In the genomic region with DNA sequence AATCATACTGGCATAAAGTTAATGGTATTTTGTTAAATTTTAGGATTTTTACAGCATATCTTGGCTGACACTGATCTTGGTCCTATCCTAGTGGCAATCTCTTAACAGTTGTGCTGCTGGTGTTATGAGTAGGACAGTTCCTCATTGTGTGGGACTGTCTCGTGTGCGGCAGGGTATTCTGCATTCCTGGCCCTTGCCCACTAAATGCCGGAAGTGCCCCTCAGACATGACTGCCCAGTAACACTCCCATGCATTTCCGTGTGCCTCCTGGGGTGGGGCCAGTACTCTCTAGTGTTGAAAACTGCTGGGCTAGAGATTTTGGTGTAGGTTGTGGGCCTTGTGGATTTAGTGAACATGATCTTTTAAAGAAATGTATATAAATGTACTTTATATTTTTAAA, we compare ENCODE assay signal across 9 cellular contexts.
DNase-seq lines count a peak whose midpoint lies in the region; ATAC-seq and TF ChIP-seq lines count a peak whose summit lies in the region.
"Had no signal": no experiment of that assay in that cellular context is flagged by ENCODE, and none has a peak within 500 bp of the region (broad histone marks: within the 10 kb centered on the region; RNA-seq: fewer than 3 reads in every experiment).

No MANE protein-coding gene starts in this region.

- H3F3A ChIP-seq in GM23248 (ENCODE audit: insufficient read depth) = 0 out of 2 replicates have a peak, but pooled peaks cover 11% of the 10 kb centered on the region

- TF ChIP-seq POLR2A in adrenal gland (IDR thresholded peaks at IDR 0.05) = no peak
- TF ChIP-seq POLR2A in stomach (IDR thresholded peaks at IDR 0.05) = no peak

- H2AFZ ChIP-seq in GM23248 = peak overlapping the region; percentile 70

- peak overlapping the region; percentile 44 for H3K4me2 ChIP-seq in GM23248 (ENCODE audit: unreplicated experiment)

- H3K9me3 ChIP-seq in GM23248 (ENCODE audit: low read depth) (no peaks in the 10 kb centered on the region), adrenal gland (replicated peaks in 1 of 3) (no peaks in the 10 kb centered on the region), right cardiac atrium (ENCODE audit: control insufficient read depth, low read length) (no peaks in the 10 kb centered on the region), stomach (no peaks in the 10 kb centered on the region)

- in situ Hi-C loops in GM23248 (cut with MboI) = loop anchor here (5.0 to 25.0 kb wide), 2 partner anchors 153 to 373 kb away; partner anchors contain the start of gene DMRT3

- H3K9me2 ChIP-seq in GM23248 (ENCODE audit: insufficient read depth) = no peaks in the 10 kb centered on the region

- peak; percentile 53 to 74 for ATAC-seq in right cardiac atrium
- no peak for ATAC-seq in HG03139 (IDR thresholded peaks at IDR 0.05; ENCODE audit: unreplicated experiment)
- ATAC-seq in GM18861 (IDR thresholded peaks at IDR 0.05; ENCODE audit: unreplicated experiment) = no peak

- H3K4me3 ChIP-seq in GM23248 (no peak overlapping the region), adrenal gland (no peak overlapping the region), right cardiac atrium (ENCODE audit: low read length) (no peak overlapping the region), stomach (no peak overlapping the region)

- H3K9me3 Mint-ChIP-seq in endothelial cell (ENCODE audit: unreplicated experiment) = no peaks in the 10 kb centered on the region

- TF ChIP-seq CTCF in adrenal gland (IDR thresholded peaks at IDR 0.05) (no peak), stomach (IDR thresholded peaks at IDR 0.05) (no peak), endothelial cell (IDR thresholded peaks at IDR 0.05; ENCODE audit: unreplicated experiment) (no peak)

- no peak overlapping the region for H3K27ac ChIP-seq in GM23248
- H3K27ac ChIP-seq in adrenal gland = no peak overlapping the region
- H3K27ac ChIP-seq in right cardiac atrium (ENCODE audit: low read length) = peak overlapping the region; percentile 53
- peak overlapping the region; percentile 34 to 66 (median 63) for H3K27ac ChIP-seq in stomach

- intact Hi-C loops in adrenal gland (cut with DNase I) = loop anchor here (5.0 to 10.0 kb wide), 3 partner anchors 143 to 390 kb away; no protein-coding TSS in a partner anchor
- intact Hi-C loops in right cardiac atrium (cut with DNase I) = loop anchor here (5.0 kb wide), 2 partner anchors 143 to 148 kb away; no protein-coding TSS in a partner anchor
- intact Hi-C loops in stomach (cut with DNase I; ENCODE audit: low total_unique reads) = no loop called here

- peak overlapping the region; percentile 9; the same call in 1 of the 2 replicates for H3K9ac ChIP-seq in GM23248

- no peaks in the 10 kb centered on the region; the same call in 1 of the 2 replicates for H3K27me3 ChIP-seq in GM23248 (replicated peaks; ENCODE audit: insufficient read depth)
- H3K27me3 ChIP-seq in adrenal gland = no peaks in the 10 kb centered on the region
- no peaks in the 10 kb centered on the region for H3K27me3 ChIP-seq in right cardiac atrium (ENCODE audit: control insufficient read depth, insufficient read depth)
- H3K27me3 ChIP-seq in stomach = no peaks in the 10 kb centered on the region

- no peak for TF ChIP-seq EP300 in stomach (IDR thresholded peaks at IDR 0.05)

- H3K27me3 Mint-ChIP-seq in endothelial cell (ENCODE audit: unreplicated experiment) = no peaks in the 10 kb centered on the region

- H4K20me1 ChIP-seq in GM23248 (ENCODE audit: insufficient read depth) = no peaks in the 10 kb centered on the region

- no peak overlapping the region for H3K27ac Mint-ChIP-seq in endothelial cell (ENCODE audit: unreplicated experiment)

- no peaks in the 10 kb centered on the region for H3K36me3 Mint-ChIP-seq in endothelial cell (ENCODE audit: low read depth, unreplicated experiment)

- H3K4me3 Mint-ChIP-seq in endothelial cell (ENCODE audit: unreplicated experiment) = no peak overlapping the region

- 16 to 23% methylated on average over 4 of the region's 4 CpGs for WGBS in GM23248 (ENCODE audit: low coverage in 1 of 2, low lambda C conversion rate in 2 of 2, missing lambda C conversion rate in 2 of 2), 2 experiments
- WGBS in adrenal gland, 4 donors = 40 to 57% (median 47%) methylated on average over 4 of the region's 4 CpGs
- WGBS in right cardiac atrium = 26% methylated on average over 4 of the region's 4 CpGs
- WGBS in stomach, 5 donors = 25 to 54% (median 49%) methylated on average over 4 of the region's 4 CpGs

- H3K79me2 ChIP-seq in GM23248 (ENCODE audit: insufficient read depth) = no peaks in the 10 kb centered on the region

- DNase-seq in GM23248 = peak; percentile 17
- peak in 6 of 7 donors; percentile 16 to 58 (median 32) for DNase-seq in adrenal gland
- peak in 1 of 3 donors; percentile 68 for DNase-seq in right cardiac atrium
- DNase-seq in stomach = no peak
- no peak for DNase-seq in H4 (ENCODE audit: low spot score)
- no peak for DNase-seq in endothelial cell (ENCODE audit: low spot score)
- DNase-seq: DMS79 had no signal

- no peaks in the 10 kb centered on the region for H3K36me3 ChIP-seq in GM23248 (ENCODE audit: low read depth)
- H3K36me3 ChIP-seq in adrenal gland (replicated peaks in 1 of 2) = no peaks in the 10 kb centered on the region
- no peaks in the 10 kb centered on the region for H3K36me3 ChIP-seq in stomach

- H3K4me1 ChIP-seq in GM23248 (ENCODE audit: insufficient read depth) = peaks cover 5% of the 10 kb centered on the region
- peaks cover 4 to 6% of the 10 kb centered on the region in 2 donors for H3K4me1 ChIP-seq in adrenal gland (replicated peaks in 1 of 2)
- no peaks in the 10 kb centered on the region for H3K4me1 ChIP-seq in right cardiac atrium (ENCODE audit: control insufficient read depth, insufficient read depth, low read length)
- peaks cover 0 to 27% (median 13%) of the 10 kb centered on the region in 4 donors for H3K4me1 ChIP-seq in stomach

- H3K4me1 Mint-ChIP-seq in endothelial cell (ENCODE audit: unreplicated experiment) = peaks cover 14% of the 10 kb centered on the region

Comparison
In these comparisons a context has a peak if more than half of its experiments do, and no peak if none do; other contexts are left out.
1. DNase-seq: peak in GM23248 (single experiment) and adrenal gland (6 of 7); none in stomach (single experiment), H4 (single experiment) and endothelial cell (single experiment).
2. H3K27ac ChIP-seq: peak in right cardiac atrium (single experiment) and stomach (5 of 5); none in GM23248 (single experiment) and adrenal gland (0 of 5).
3. ATAC-seq: peak in right cardiac atrium (2 of 2); none in HG03139 (single experiment) and GM18861 (single experiment).